Comparison of ENCODE assay signal across 7 cellular contexts in genomic region chr9:99824378-99825157, GRCh38. TPM values are rescaled to one million over a fixed set of nuclear protein-coding genes. Genes with fewer than 3 reads are reported as not detected.
DNase-seq lines count a peak whose midpoint lies in the region; ATAC-seq, FAIRE-seq and TF ChIP-seq lines count a peak whose summit lies in the region.

No MANE protein-coding gene starts in this region.

- no peak for ATAC-seq in HG02938 (IDR thresholded peaks at IDR 0.05; ENCODE audit: unreplicated experiment)

- H3K36me3 Mint-ChIP-seq in glutamatergic neuron (ENCODE audit: unreplicated experiment): peaks cover 6% of the 10 kb centered on the region

- peaks cover 42% of the 10 kb centered on the region for H3K27me3 Mint-ChIP-seq in glutamatergic neuron (ENCODE audit: unreplicated experiment)

- DNase-seq in GM18507 (ENCODE audit: extremely low spot score, insufficient read length, low read depth): no peak
- DNase-seq in NOMO-1 treated with DMSO at 0.1 percent for 48 hours (lab: John Stamatoyannopoulos, UW; ENCODE audit: unreplicated experiment): peak; percentile 31
- DNase-seq in activated gamma-delta T cell treated with anti-CD3 and anti-CD28 coated beads, Interleukin-2, amount 50 U/mL, for 16 hours (ENCODE audit: low read depth): peak; percentile 58
- peak; percentile 81 for DNase-seq in glutamatergic neuron
- peak; percentile 79 for DNase-seq in retina
- DNase-seq in NCI-H1694 treated with DMSO at 0.1 percent for 48 hours (lab: John Stamatoyannopoulos, UW): no peak

- no peak overlapping the region for H3K27ac Mint-ChIP-seq in glutamatergic neuron (ENCODE audit: unreplicated experiment)

- FAIRE-seq in GM18507 (lab: Jason Lieb, UNC): peak; percentile 41

- H3K4me1 Mint-ChIP-seq in glutamatergic neuron (ENCODE audit: low read depth, unreplicated experiment): peaks cover 6% of the 10 kb centered on the region

- peaks cover 25% of the 10 kb centered on the region for H3K9me3 Mint-ChIP-seq in glutamatergic neuron (ENCODE audit: unreplicated experiment)

- H3K4me3 Mint-ChIP-seq in glutamatergic neuron (ENCODE audit: unreplicated experiment): peak overlapping the region; percentile 97

- TF ChIP-seq CTCF in glutamatergic neuron (IDR thresholded peaks at IDR 0.05; ENCODE audit: partially characterized antibody, unreplicated experiment): peak; percentile 73

RNA-seq across cellular contexts. Expression of gene NR4A3, which starts 2.9 kb away (rescaled TPM):
- total RNA-seq in glutamatergic neuron (ENCODE audit: unreplicated experiment): 4.1 TPM

Comparison
In these comparisons a context has a peak if more than half of its experiments do, and no peak if none do; other contexts are left out.
1. DNase-seq: peak in NOMO-1 treated with DMSO at 0.1 percent for 48 hours (single experiment), activated gamma-delta T cell treated with anti-CD3 and anti-CD28 coated beads, Interleukin-2, amount 50 U/mL, for 16 hours (single experiment), glutamatergic neuron (single experiment) and retina (single experiment); none in GM18507 (single experiment) and NCI-H1694 treated with DMSO at 0.1 percent for 48 hours (single experiment).